26 cellular contexts compared by ENCODE assay signal in genomic region chr2:234161932-234162331, GRCh38.
DNase-seq lines count a peak whose midpoint lies in the region; FAIRE-seq and TF ChIP-seq lines count a peak whose summit lies in the region.
"Had no signal": no experiment of that assay in that cellular context is flagged by ENCODE, and none has a peak within 500 bp of the region (broad histone marks: within the 10 kb centered on the region; RNA-seq: fewer than 3 reads in every experiment).

No MANE protein-coding gene starts in this region.

- H3K4me2 ChIP-seq in hepatocyte = no peak overlapping the region

- H2AFZ ChIP-seq in hepatocyte = no peak overlapping the region

- TF ChIP-seq CTCF in bronchial epithelial cell (IDR thresholded peaks at IDR 0.05; ENCODE audit: insufficient read depth, low read length, severe bottlenecking) = no peak
- TF ChIP-seq CTCF in hepatocyte (IDR thresholded peaks at IDR 0.05; ENCODE audit: poor library complexity) = no peak

- WGBS in hepatocyte (ENCODE audit: low lambda C conversion rate, missing lambda C conversion rate) = 76% methylated on average over 6 of the region's 6 CpGs

- intact Hi-C loops in activated naive CD4-positive, alpha-beta T cell treated with anti-CD3 and anti-CD28 coated beads for 36 hours (cut with micrococcal nuclease) = no loop called here
- intact Hi-C loops in CD4-positive, alpha-beta memory T cell (cut with micrococcal nuclease) = no loop called here

- no peaks in the 10 kb centered on the region for H3K36me3 ChIP-seq in bronchial epithelial cell (ENCODE audit: control insufficient read depth, insufficient read depth, low read length)
- H3K36me3 ChIP-seq in hepatocyte (replicated peaks; ENCODE audit: insufficient read depth, low read depth) = no peaks in the 10 kb centered on the region
- H3K36me3 ChIP-seq in CD4-positive, alpha-beta memory T cell (ENCODE audit: insufficient read depth, low read length) = no peaks in the 10 kb centered on the region

- H3K9me3 ChIP-seq in hepatocyte (ENCODE audit: low read depth) = no peaks in the 10 kb centered on the region
- H3K9me3 ChIP-seq in CD4-positive, alpha-beta memory T cell (ENCODE audit: control insufficient read depth in 1 of 2, low read length in 2 of 2) = no peaks in the 10 kb centered on the region

- CTCF ChIA-PET in activated naive CD4-positive, alpha-beta T cell treated with anti-CD3 and anti-CD28 coated beads for 36 hours (lab: Charles Lee) = no interaction called here
- CTCF ChIA-PET in CD4-positive, alpha-beta memory T cell (lab: Charles Lee; ENCODE audit: partially characterized antibody) = interaction anchor here (0.9 kb wide), 1 partner anchor 383 kb away, joined by 3 read pairs; no protein-coding TSS in a partner anchor

- POLR2A ChIA-PET in CD4-positive, alpha-beta memory T cell (lab: Charles Lee; ENCODE audit: partially characterized antibody) = no interaction called here

- H3K79me2 ChIP-seq in hepatocyte = no peaks in the 10 kb centered on the region

- H3K4me1 ChIP-seq in hepatocyte (ENCODE audit: insufficient read depth) = peaks cover 27% of the 10 kb centered on the region
- peaks cover 19% of the 10 kb centered on the region for H3K4me1 ChIP-seq in CD4-positive, alpha-beta memory T cell (ENCODE audit: insufficient read depth, low read length)

- H4K20me1 ChIP-seq in hepatocyte (ENCODE audit: insufficient read depth, poor library complexity, severe bottlenecking) = no peaks in the 10 kb centered on the region

- H3K4me3 Mint-ChIP-seq in activated naive CD4-positive, alpha-beta T cell treated with anti-CD3 and anti-CD28 coated beads, Interleukin-2, amount 50 U/mL, for 24 hours = no peak overlapping the region
- H3K4me3 Mint-ChIP-seq in activated naive CD4-positive, alpha-beta T cell treated with anti-CD3 and anti-CD28 coated beads for 36 hours = no peak overlapping the region
- no peak overlapping the region for H3K4me3 Mint-ChIP-seq in CD4-positive, alpha-beta memory T cell
- H3K4me3 Mint-ChIP-seq: B cell had no signal

- H3K9me2 ChIP-seq in hepatocyte (replicated peaks; ENCODE audit: insufficient read depth) = no peaks in the 10 kb centered on the region

- no peaks in the 10 kb centered on the region for H3K27me3 Mint-ChIP-seq in activated naive CD4-positive, alpha-beta T cell treated with anti-CD3 and anti-CD28 coated beads, Interleukin-2, amount 50 U/mL, for 24 hours
- no peaks in the 10 kb centered on the region for H3K27me3 Mint-ChIP-seq in activated naive CD4-positive, alpha-beta T cell treated with anti-CD3 and anti-CD28 coated beads for 36 hours (ENCODE audit: low read depth)
- no peaks in the 10 kb centered on the region for H3K27me3 Mint-ChIP-seq in CD4-positive, alpha-beta memory T cell

- no peak overlapping the region for H3K4me3 ChIP-seq in bronchial epithelial cell (ENCODE audit: low read depth, low read length)
- no peak overlapping the region for H3K4me3 ChIP-seq in hepatocyte
- H3K4me3 ChIP-seq in CD4-positive, alpha-beta memory T cell (ENCODE audit: low read length in 2 of 2) = no peak overlapping the region
- H3K4me3 ChIP-seq: K562, SK-N-MC had no signal

- FAIRE-seq in bronchial epithelial cell (lab: Jason Lieb, UNC) = peak; percentile 96
- FAIRE-seq: D721Med, GM18507, H54, HepG2, K562 had no signal

- H3K9me3 Mint-ChIP-seq in activated naive CD4-positive, alpha-beta T cell treated with anti-CD3 and anti-CD28 coated beads, Interleukin-2, amount 50 U/mL, for 24 hours = no peaks in the 10 kb centered on the region
- no peaks in the 10 kb centered on the region for H3K9me3 Mint-ChIP-seq in activated naive CD4-positive, alpha-beta T cell treated with anti-CD3 and anti-CD28 coated beads for 36 hours
- peaks cover 0 to 2% (median 0%) of the 10 kb centered on the region in 8 donors for H3K9me3 Mint-ChIP-seq in CD4-positive, alpha-beta memory T cell

- no peaks in the 10 kb centered on the region for H3K36me3 Mint-ChIP-seq in activated naive CD4-positive, alpha-beta T cell treated with anti-CD3 and anti-CD28 coated beads, Interleukin-2, amount 50 U/mL, for 24 hours
- no peaks in the 10 kb centered on the region for H3K36me3 Mint-ChIP-seq in activated naive CD4-positive, alpha-beta T cell treated with anti-CD3 and anti-CD28 coated beads for 36 hours (ENCODE audit: low read depth)
- no peaks in the 10 kb centered on the region for H3K36me3 Mint-ChIP-seq in CD4-positive, alpha-beta memory T cell

- peak overlapping the region; percentile 63 for H3K27ac Mint-ChIP-seq in activated naive CD4-positive, alpha-beta T cell treated with anti-CD3 and anti-CD28 coated beads, Interleukin-2, amount 50 U/mL, for 24 hours
- H3K27ac Mint-ChIP-seq in activated naive CD4-positive, alpha-beta T cell treated with anti-CD3 and anti-CD28 coated beads for 36 hours = no peak overlapping the region
- no peak overlapping the region for H3K27ac Mint-ChIP-seq in CD4-positive, alpha-beta memory T cell
- H3K27ac Mint-ChIP-seq: B cell had no signal

- peak overlapping the region; percentile 44 for H3K27ac ChIP-seq in hepatocyte
- no peak overlapping the region for H3K27ac ChIP-seq in CD4-positive, alpha-beta memory T cell (ENCODE audit: low read depth, low read length)
- H3K27ac ChIP-seq: 22Rv1, SK-N-MC had no signal

- H3K27me3 ChIP-seq in bronchial epithelial cell (ENCODE audit: control insufficient read depth, insufficient read depth, low read length) (no peaks in the 10 kb centered on the region), hepatocyte (no peaks in the 10 kb centered on the region)
- H3K27me3 ChIP-seq in CD4-positive, alpha-beta memory T cell (ENCODE audit: insufficient read depth, low read length) = no peaks in the 10 kb centered on the region

- DNase-seq in activated naive CD4-positive, alpha-beta T cell treated with anti-CD3 and anti-CD28 coated beads for 36 hours = no peak
- DNase-seq in bronchial epithelial cell (ENCODE audit: low read depth) = peak; percentile 88
- no peak for DNase-seq in hepatocyte (ENCODE audit: low spot score)
- no peak for DNase-seq in HCEC 1CT
- DNase-seq in D341Med (ENCODE audit: low spot score) = no peak
- no peak for DNase-seq in CD4-positive, alpha-beta memory T cell
- no peak for DNase-seq in DMS 273 treated with DMSO at 0.1 percent for 48 hours (lab: John Stamatoyannopoulos, UW)
- DNase-seq: DMS53; MV-4-11; NCI-H1105; NCI-H1436 treated with DMSO at 0.1 percent for 48 hours; NCI-H1930; NCI-H2107; NCI-H524; NCI-H774; NK-92 treated with Interleukin-12 subunit alpha and Interleukin-12 subunit beta, amount 100 ng/mL, for 24 hours; SIG-M5 had no signal

- H3K4me1 Mint-ChIP-seq in activated naive CD4-positive, alpha-beta T cell treated with anti-CD3 and anti-CD28 coated beads, Interleukin-2, amount 50 U/mL, for 24 hours = peaks cover 28% of the 10 kb centered on the region
- peaks cover 20% of the 10 kb centered on the region for H3K4me1 Mint-ChIP-seq in activated naive CD4-positive, alpha-beta T cell treated with anti-CD3 and anti-CD28 coated beads for 36 hours (ENCODE audit: low read depth)
- H3K4me1 Mint-ChIP-seq in CD4-positive, alpha-beta memory T cell = peaks cover 18 to 37% (median 24%) of the 10 kb centered on the region in 4 donors
